Comparison of ENCODE assay signal across 8 cellular contexts in genomic region chr15:66496951-66497501, GRCh38. TPM values are rescaled to one million over a fixed set of nuclear protein-coding genes. Genes with fewer than 3 reads are reported as not detected.
DNase-seq lines count a peak whose midpoint lies in the region; ATAC-seq and TF ChIP-seq lines count a peak whose summit lies in the region.

No MANE protein-coding gene starts in this region.

- peak; percentile 49 for ATAC-seq in left colon

- peaks cover 11 to 30% (median 18%) of the 10 kb centered on the region in 3 donors for H3K4me1 Mint-ChIP-seq in IgD-negative memory B cell

- peak overlapping the region; percentile 97 to 99 (median 99) for H3K27ac Mint-ChIP-seq in IgD-negative memory B cell

- H3K9me3 Mint-ChIP-seq in IgD-negative memory B cell: no peaks in the 10 kb centered on the region

- TF ChIP-seq EP300 in suprapubic skin (IDR thresholded peaks at IDR 0.05): no peak

- H3K36me3 ChIP-seq in ascending aorta (peaks cover 35 to 63% of the 10 kb centered on the region in 2 donors), suprapubic skin (peaks cover 67% of the 10 kb centered on the region)

- WGBS in suprapubic skin: 19% methylated on average over 17 of the region's 17 CpGs

- H3K27me3 Mint-ChIP-seq in IgD-negative memory B cell: no peaks in the 10 kb centered on the region

- no peak for TF ChIP-seq CTCF in ascending aorta (IDR thresholded peaks at IDR 0.05)
- no peak for TF ChIP-seq CTCF in suprapubic skin (IDR thresholded peaks at IDR 0.05)

- H3K4me3 Mint-ChIP-seq in IgD-negative memory B cell: peak overlapping the region; percentile 92 to 98 (median 97)

- H3K4me3 ChIP-seq in ascending aorta (peak overlapping the region; percentile 67 to 94), suprapubic skin (peak overlapping the region; percentile 73)

- no peaks in the 10 kb centered on the region for H3K9me3 ChIP-seq in ascending aorta
- no peaks in the 10 kb centered on the region for H3K9me3 ChIP-seq in suprapubic skin

- H3K27ac ChIP-seq in ascending aorta: peak overlapping the region; percentile 87 to 91
- peak overlapping the region; percentile 85 for H3K27ac ChIP-seq in suprapubic skin

- intact Hi-C loops in ascending aorta (cut with DNase I) (loop anchor here (1.0 to 10.0 kb wide), 4 partner anchors 8 to 882 kb away; partner anchors contain the start of genes INTS14, MAP2K1, TIPIN and ZWILCH), left colon (cut with DNase I, micrococcal nuclease) (loop anchor here in 1 of 2 donors (5.0 kb wide), 1 partner anchor 110 kb away; the partner anchor contains the start of gene MAP2K1)

- H3K27me3 ChIP-seq in ascending aorta: no peaks in the 10 kb centered on the region
- H3K27me3 ChIP-seq in suprapubic skin: no peaks in the 10 kb centered on the region

- no peak for TF ChIP-seq POLR2A in suprapubic skin (IDR thresholded peaks at IDR 0.05)

- H3K4me1 ChIP-seq in ascending aorta (peaks cover 5 to 11% of the 10 kb centered on the region in 2 donors), suprapubic skin (peaks cover 26% of the 10 kb centered on the region)

- DNase-seq in stimulated activated CD4-positive, alpha-beta T cell treated with anti-CD3 and anti-CD28 coated beads, Interleukin-12 subunit alpha, Interleukin-12 subunit beta, amount 100 ng/mL, for 48 hours (ENCODE audit: low read depth in 2 of 3, low spot score in 1 of 3): peak in 2 of 3 donors; percentile 4 to 23
- DNase-seq in stimulated activated CD4-positive, alpha-beta T cell treated with anti-CD3 and anti-CD28 coated beads, Interleukin-4, amount 100 ng/mL, for 1 hour: no peak
- DNase-seq in ascending aorta (ENCODE audit: low spot score in 2 of 2): no peak
- DNase-seq in left colon: peak; percentile 18 to 31
- DNase-seq in suprapubic skin (ENCODE audit: low spot score in 2 of 2): no peak
- DNase-seq in mucosa of gallbladder (ENCODE audit: low spot score): no peak
- DNase-seq in NCI-H345 (lab: John Stamatoyannopoulos, UW): no peak

- H3K36me3 Mint-ChIP-seq in IgD-negative memory B cell: no peaks in the 10 kb centered on the region

RNA-seq across cellular contexts. Expression of gene SNAPC5, which starts 0.5 kb away (rescaled TPM):
- polyA plus RNA-seq in IgD-negative memory B cell: 48.4 TPM
- total RNA-seq in ascending aorta (3.7 TPM), left colon (10 to 100 TPM; 17.6 to 19.2 TPM), suprapubic skin (10 to 100 TPM in 3 of 4 donors, 1 to 10 TPM in 1; 9.9 to 26.8 (median 17.3) TPM), mucosa of gallbladder (22.2 TPM)

RNA-seq across cellular contexts. Expression of gene RPL4, which starts 7.6 kb away (rescaled TPM):
- polyA plus RNA-seq in IgD-negative memory B cell: 1,406 TPM
- total RNA-seq in ascending aorta (2,799 TPM), left colon (1,000 to 10,000 TPM; 1,339 to 1,375 TPM), suprapubic skin (1,000 to 10,000 TPM; 3,240 to 5,495 (median 4,865) TPM), mucosa of gallbladder (1,437 TPM)

RNA-seq across cellular contexts. Expression of gene ZWILCH, which starts 8.1 kb away (rescaled TPM):
- polyA plus RNA-seq in IgD-negative memory B cell: 8.0 TPM
- total RNA-seq in ascending aorta: 2.3 TPM
- total RNA-seq in left colon: 1 to 10 TPM; 5.7 to 9.1 TPM
- 1 to 10 TPM; 4.7 to 8.9 (median 5.1) TPM for total RNA-seq in suprapubic skin
- total RNA-seq in mucosa of gallbladder: 5.3 TPM

Comparison
In these comparisons a context has a peak if more than half of its experiments do, and no peak if none do; other contexts are left out.
1. DNase-seq: peak in stimulated activated CD4-positive, alpha-beta T cell treated with anti-CD3 and anti-CD28 coated beads, Interleukin-12 subunit alpha, Interleukin-12 subunit beta, amount 100 ng/mL, for 48 hours (2 of 3) and left colon (2 of 2); none in stimulated activated CD4-positive, alpha-beta T cell treated with anti-CD3 and anti-CD28 coated beads, Interleukin-4, amount 100 ng/mL, for 1 hour (single experiment), ascending aorta (0 of 2), suprapubic skin (0 of 2), mucosa of gallbladder (single experiment) and NCI-H345 (single experiment).